In the genomic region with DNA sequence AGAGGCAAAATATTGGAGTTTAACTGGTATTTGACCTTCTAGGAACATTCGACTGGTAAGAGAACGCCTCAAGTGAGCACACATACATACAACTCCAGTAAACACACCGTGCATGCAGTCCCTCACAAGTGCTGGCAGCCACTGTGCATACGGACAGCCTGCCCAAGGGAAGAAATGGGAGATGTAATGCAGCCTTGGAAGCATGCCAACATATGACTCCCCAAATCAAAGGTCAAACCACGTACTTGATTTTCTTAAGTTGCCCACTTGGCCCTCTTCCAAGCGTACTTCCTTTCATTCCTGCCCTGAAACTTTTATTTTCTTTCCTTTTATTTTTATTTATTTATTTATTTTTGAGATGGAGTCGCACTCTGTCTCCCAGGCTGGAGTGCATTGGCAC, we compare ENCODE assay signal across 16 cellular contexts.
DNase-seq lines count a peak whose midpoint lies in the region; ATAC-seq and TF ChIP-seq lines count a peak whose summit lies in the region.
"Had no signal": no experiment of that assay in that cellular context is flagged by ENCODE, and none has a peak within 500 bp of the region (broad histone marks: within the 10 kb centered on the region; RNA-seq: fewer than 3 reads in every experiment).

No MANE protein-coding gene starts in this region.

- no peak overlapping the region for H3K4me3 ChIP-seq in astrocyte of the spinal cord (ENCODE audit: low read depth, low read length)
- H3K4me3 ChIP-seq: gastroesophageal sphincter, sigmoid colon, thyroid gland had no signal

- peak; percentile 50 for DNase-seq in H4 (ENCODE audit: low spot score)
- DNase-seq in LoVo (ENCODE audit: low spot score) = peak; percentile 84
- peak; percentile 29 for DNase-seq in astrocyte of the spinal cord (ENCODE audit: low read depth, low spot score)
- DNase-seq in left colon = peak; percentile 64 to 66
- no peak for DNase-seq in SHP77 (lab: John Stamatoyannopoulos, UW)
- DNase-seq: COR-L47, H7, left cardiac atrium, sigmoid colon had no signal

- in situ Hi-C loops in astrocyte of the spinal cord (cut with HindIII; ENCODE audit: low sequenced_read_pairs) = no loop called here

- peak; percentile 48 for ATAC-seq in left colon
- ATAC-seq in GM18858 (IDR thresholded peaks at IDR 0.05; ENCODE audit: unreplicated experiment) = no peak
- no peak for ATAC-seq in GM21390 (IDR thresholded peaks at IDR 0.05; ENCODE audit: unreplicated experiment)
- ATAC-seq: activated T-helper 17 cell treated with anti-CD3 and anti-CD28 coated beads, Interleukin-2, amount 50 U/mL, for 72 hours; gastroesophageal sphincter; left cardiac atrium; naive thymus-derived CD8-positive, alpha-beta T cell; Panc1 had no signal

- TF ChIP-seq CTCF in astrocyte of the spinal cord (IDR thresholded peaks at IDR 0.05; ENCODE audit: low read depth, low read length) = no peak

- intact Hi-C loops in left colon (cut with DNase I, micrococcal nuclease) = no loop called here

Comparison
In these comparisons a context has a peak if more than half of its experiments do, and no peak if none do; other contexts are left out.
1. DNase-seq: peak in H4 (single experiment), LoVo (single experiment), astrocyte of the spinal cord (single experiment) and left colon (2 of 2); none in SHP77 (0 of 2).